20 cellular contexts compared by ENCODE assay signal in the genomic region with DNA sequence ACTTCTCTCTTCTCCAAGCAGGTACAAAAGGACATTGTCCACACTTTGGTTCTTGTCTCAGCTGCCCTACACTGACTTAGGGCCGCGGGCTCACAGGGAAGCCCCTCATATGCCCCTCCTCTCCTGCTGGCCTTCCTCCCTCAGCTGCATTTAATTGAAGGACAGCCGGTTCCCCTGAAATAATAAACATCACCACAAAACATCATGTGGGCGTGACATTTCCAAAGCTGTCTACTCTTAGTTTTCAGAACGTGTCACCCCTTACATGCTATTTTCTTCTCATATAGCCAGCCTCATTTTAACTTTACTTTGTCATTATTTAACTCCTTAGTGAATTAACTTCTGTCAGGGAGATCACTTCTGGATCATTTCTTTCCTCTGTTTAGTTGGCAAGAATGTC.
DNase-seq lines count a peak whose midpoint lies in the region; ATAC-seq and TF ChIP-seq lines count a peak whose summit lies in the region.
"Had no signal": no experiment of that assay in that cellular context is flagged by ENCODE, and none has a peak within 500 bp of the region (broad histone marks: within the 10 kb centered on the region; RNA-seq: fewer than 3 reads in every experiment).

No MANE protein-coding gene starts in this region.

- H3K4me1 ChIP-seq in body of pancreas (no peaks in the 10 kb centered on the region), gastroesophageal sphincter (peaks cover 0 to 32% (median 3%) of the 10 kb centered on the region in 3 donors)
- H3K4me1 ChIP-seq: SJCRH30 had no signal

- no peaks in the 10 kb centered on the region for H3K9me3 Mint-ChIP-seq in activated T-helper 1 cell treated with anti-CD3 and anti-CD28 coated beads, Interleukin-12 subunit alpha, Interleukin-12 subunit beta, Interleukin-2, Interleukin-4 antibody, amounts not matched to agents 30 ng/mL and 10 ng/mL and 1 ng/mL, durations not matched to agents 14 hours and 24 hours and 36 hours
- H3K9me3 Mint-ChIP-seq in brain, result no peaks in the 10 kb centered on the region
- H3K9me3 Mint-ChIP-seq in activated CD8-positive, alpha-beta T cell treated with anti-CD3 and anti-CD28 coated beads, Interleukin-2, amount 10 ng/mL, durations not matched to agents 7 days and 5 days (ENCODE audit: insufficient read depth), result no peaks in the 10 kb centered on the region
- H3K9me3 Mint-ChIP-seq: HFFc6 had no signal

- WGBS in body of pancreas, 2 donors, result 61 to 62% methylated on average over 5 of the region's 5 CpGs
- WGBS in gastroesophageal sphincter (ENCODE audit: low coverage in 1 of 2), 2 donors, result 37 to 52% methylated on average over 2 to 5 of the region's 5 CpGs

- no peak for TF ChIP-seq EP300 in gastroesophageal sphincter (IDR thresholded peaks at IDR 0.05)

- H3K27me3 Mint-ChIP-seq in activated T-helper 1 cell treated with anti-CD3 and anti-CD28 coated beads, Interleukin-12 subunit alpha, Interleukin-12 subunit beta, Interleukin-2, Interleukin-4 antibody, amounts not matched to agents 30 ng/mL and 10 ng/mL and 1 ng/mL, durations not matched to agents 14 hours and 24 hours and 36 hours (ENCODE audit: insufficient read depth), result peaks cover 2% of the 10 kb centered on the region
- H3K27me3 Mint-ChIP-seq in brain, result peaks cover 4% of the 10 kb centered on the region
- H3K27me3 Mint-ChIP-seq in activated CD8-positive, alpha-beta T cell treated with anti-CD3 and anti-CD28 coated beads, Interleukin-2, amount 10 ng/mL, durations not matched to agents 7 days and 5 days (ENCODE audit: low read depth), result peaks cover 2% of the 10 kb centered on the region

- no peak overlapping the region for H3K4me3 Mint-ChIP-seq in activated T-helper 1 cell treated with anti-CD3 and anti-CD28 coated beads, Interleukin-12 subunit alpha, Interleukin-12 subunit beta, Interleukin-2, Interleukin-4 antibody, amounts not matched to agents 30 ng/mL and 10 ng/mL and 1 ng/mL, durations not matched to agents 14 hours and 24 hours and 36 hours
- no peak overlapping the region for H3K4me3 Mint-ChIP-seq in brain
- no peak overlapping the region for H3K4me3 Mint-ChIP-seq in activated CD8-positive, alpha-beta T cell treated with anti-CD3 and anti-CD28 coated beads, Interleukin-2, amount 10 ng/mL, durations not matched to agents 7 days and 5 days
- H3K4me3 Mint-ChIP-seq: HFFc6 had no signal

- intact Hi-C loops in activated T-helper 1 cell treated with anti-CD3 and anti-CD28 coated beads, Interleukin-12 subunit alpha, Interleukin-12 subunit beta, Interleukin-2, Interleukin-4 antibody, amounts not matched to agents 30 ng/mL and 10 ng/mL and 1 ng/mL, durations not matched to agents 14 hours and 24 hours and 36 hours (cut with micrococcal nuclease), result loop anchor here (1.0 kb wide), 1 partner anchor 22 kb away; no protein-coding TSS in a partner anchor
- intact Hi-C loops in body of pancreas (cut with DNase I), result no loop called here

- no peak for TF ChIP-seq CTCF in brain (conservative IDR thresholded peaks at IDR 0.05)
- TF ChIP-seq CTCF in body of pancreas (IDR thresholded peaks at IDR 0.05), result no peak
- TF ChIP-seq CTCF in gastroesophageal sphincter (IDR thresholded peaks at IDR 0.05), result no peak

- H3K27me3 ChIP-seq in body of pancreas (no peaks in the 10 kb centered on the region), gastroesophageal sphincter (no peaks in the 10 kb centered on the region)
- H3K27me3 ChIP-seq: SJCRH30 had no signal

- no peak for DNase-seq in activated T-helper 1 cell treated with anti-CD3 and anti-CD28 coated beads, Interleukin-12 subunit alpha, Interleukin-12 subunit beta, Interleukin-2, Interleukin-4 antibody, amounts not matched to agents 30 ng/mL and 10 ng/mL and 1 ng/mL, durations not matched to agents 14 hours and 24 hours and 36 hours (ENCODE audit: low spot score)
- DNase-seq in left kidney (ENCODE audit: low read depth, low spot score), result peak; percentile 32
- no peak for DNase-seq in substantia nigra (lab: John Stamatoyannopoulos, UW)
- no peak for DNase-seq in body of pancreas
- no peak for DNase-seq in activated CD8-positive, alpha-beta T cell treated with anti-CD3 and anti-CD28 coated beads, Interleukin-2, amount 10 ng/mL, durations not matched to agents 7 days and 5 days
- DNase-seq: AML-193, DMS79, H7, HFFc6, IMR-90, NCI-H1417 treated with DMSO at 0.1 percent for 48 hours, NCI-H1930, NCI-H226, NCI-H524, NCI-H82, SJCRH30 had no signal

- peak overlapping the region; percentile 84 for H3K27ac ChIP-seq in substantia nigra (ENCODE audit: low read depth, low read length, poor library complexity, severe bottlenecking)
- no peak overlapping the region for H3K27ac ChIP-seq in body of pancreas
- no peak overlapping the region for H3K27ac ChIP-seq in gastroesophageal sphincter
- H3K27ac ChIP-seq: C4-2B, RWPE1, SJCRH30 had no signal

- H3K36me3 Mint-ChIP-seq in activated T-helper 1 cell treated with anti-CD3 and anti-CD28 coated beads, Interleukin-12 subunit alpha, Interleukin-12 subunit beta, Interleukin-2, Interleukin-4 antibody, amounts not matched to agents 30 ng/mL and 10 ng/mL and 1 ng/mL, durations not matched to agents 14 hours and 24 hours and 36 hours (ENCODE audit: low read depth), result no peaks in the 10 kb centered on the region
- H3K36me3 Mint-ChIP-seq in brain, result peaks cover 17% of the 10 kb centered on the region
- H3K36me3 Mint-ChIP-seq in activated CD8-positive, alpha-beta T cell treated with anti-CD3 and anti-CD28 coated beads, Interleukin-2, amount 10 ng/mL, durations not matched to agents 7 days and 5 days (ENCODE audit: low read depth), result no peaks in the 10 kb centered on the region

- H3K27ac Mint-ChIP-seq in activated T-helper 1 cell treated with anti-CD3 and anti-CD28 coated beads, Interleukin-12 subunit alpha, Interleukin-12 subunit beta, Interleukin-2, Interleukin-4 antibody, amounts not matched to agents 30 ng/mL and 10 ng/mL and 1 ng/mL, durations not matched to agents 14 hours and 24 hours and 36 hours, result peak overlapping the region; percentile 30
- peak overlapping the region in 4 of 5 experiments; percentile 39 to 67 (median 58) for H3K27ac Mint-ChIP-seq in brain
- no peak overlapping the region for H3K27ac Mint-ChIP-seq in activated CD8-positive, alpha-beta T cell treated with anti-CD3 and anti-CD28 coated beads, Interleukin-2, amount 10 ng/mL, durations not matched to agents 7 days and 5 days
- H3K27ac Mint-ChIP-seq: HFFc6 had no signal

- no peak overlapping the region for H3K4me3 ChIP-seq in body of pancreas
- H3K4me3 ChIP-seq in gastroesophageal sphincter, result no peak overlapping the region
- H3K4me3 ChIP-seq: SJCRH30 had no signal

- H3K9me3 ChIP-seq in body of pancreas, result no peaks in the 10 kb centered on the region
- no peaks in the 10 kb centered on the region for H3K9me3 ChIP-seq in gastroesophageal sphincter
- H3K9me3 ChIP-seq: SJCRH30 had no signal

- TF ChIP-seq POLR2A in body of pancreas (IDR thresholded peaks at IDR 0.05) (no peak), gastroesophageal sphincter (IDR thresholded peaks at IDR 0.05) (no peak)

- ATAC-seq in body of pancreas, result no peak
- no peak for ATAC-seq in activated CD8-positive, alpha-beta T cell treated with anti-CD3 and anti-CD28 coated beads, Interleukin-2, amount 10 ng/mL, durations not matched to agents 7 days and 5 days
- no peak for ATAC-seq in gastroesophageal sphincter

- H3K36me3 ChIP-seq in body of pancreas (replicated peaks in 1 of 2; ENCODE audit: insufficient read depth in 1 of 2, low read depth in 2 of 2) (no peaks in the 10 kb centered on the region), gastroesophageal sphincter (peaks cover 0 to 5% of the 10 kb centered on the region in 2 donors)
- H3K36me3 ChIP-seq: SJCRH30 had no signal

- peaks cover 21% of the 10 kb centered on the region for H3K4me1 Mint-ChIP-seq in activated T-helper 1 cell treated with anti-CD3 and anti-CD28 coated beads, Interleukin-12 subunit alpha, Interleukin-12 subunit beta, Interleukin-2, Interleukin-4 antibody, amounts not matched to agents 30 ng/mL and 10 ng/mL and 1 ng/mL, durations not matched to agents 14 hours and 24 hours and 36 hours (ENCODE audit: low read depth)
- peaks cover 39% of the 10 kb centered on the region for H3K4me1 Mint-ChIP-seq in brain
- no peaks in the 10 kb centered on the region for H3K4me1 Mint-ChIP-seq in activated CD8-positive, alpha-beta T cell treated with anti-CD3 and anti-CD28 coated beads, Interleukin-2, amount 10 ng/mL, durations not matched to agents 7 days and 5 days (ENCODE audit: low read depth)

- CTCF ChIA-PET in activated CD8-positive, alpha-beta T cell treated with anti-CD3 and anti-CD28 coated beads, Interleukin-2, amount 10 ng/mL, durations not matched to agents 7 days and 5 days (lab: Charles Lee), result interaction anchor here (1.4 kb wide), 1 partner anchor 18 kb away, joined by 5 read pairs; no protein-coding TSS in a partner anchor

- POLR2A ChIA-PET in activated CD8-positive, alpha-beta T cell treated with anti-CD3 and anti-CD28 coated beads, Interleukin-2, amount 10 ng/mL, durations not matched to agents 7 days and 5 days (lab: Charles Lee), result no interaction called here
